In the genomic region with DNA sequence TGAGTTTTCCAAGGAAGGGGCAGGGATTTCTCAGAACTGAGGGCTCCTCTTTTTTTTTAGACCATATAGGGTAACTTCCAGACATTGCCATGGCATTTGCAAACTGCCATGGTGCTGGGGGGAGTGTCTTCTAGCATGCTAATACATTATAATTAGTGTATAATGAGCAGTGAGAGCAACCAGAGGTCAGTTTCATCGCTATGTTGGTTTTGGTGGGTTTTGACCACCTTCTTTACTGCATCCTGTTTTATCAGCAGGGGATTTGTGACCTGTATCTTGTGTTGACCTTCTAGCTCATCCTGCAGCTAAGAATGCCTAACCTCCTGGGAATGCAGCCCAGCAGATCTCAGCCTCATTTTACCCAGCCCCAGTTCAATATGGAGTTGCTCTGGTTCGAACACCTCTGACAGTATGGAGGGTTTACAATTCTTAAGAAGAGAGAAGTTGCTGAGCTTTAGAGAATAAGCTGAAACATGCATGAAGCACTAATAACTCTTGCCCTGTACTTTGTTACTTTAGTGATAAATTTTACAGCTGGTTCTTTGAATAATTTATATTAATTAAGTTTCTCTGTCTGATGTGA, we compare ENCODE assay signal across 28 cellular contexts. TPM values are rescaled to one million over a fixed set of nuclear protein-coding genes. Genes with fewer than 3 reads are reported as not detected.
DNase-seq lines count a peak whose midpoint lies in the region; ATAC-seq and TF ChIP-seq lines count a peak whose summit lies in the region.
"Had no signal": no experiment of that assay in that cellular context is flagged by ENCODE, and none has a peak within 500 bp of the region (broad histone marks: within the 10 kb centered on the region; RNA-seq: fewer than 3 reads in every experiment).

No MANE protein-coding gene starts in this region.

- H3K9me3 Mint-ChIP-seq in Caco-2 (ENCODE audit: unreplicated experiment): no peaks in the 10 kb centered on the region
- no peaks in the 10 kb centered on the region for H3K9me3 Mint-ChIP-seq in dendritic cell treated with granulocyte-macrophage colony-stimulating factor and Interleukin-4, amounts not matched to agents 40 ng/mL and 50 ng/mL, for 4 days
- H3K9me3 Mint-ChIP-seq: natural killer cell had no signal

- H3K27ac ChIP-seq in Karpas-422 (ENCODE audit: low read length): 0 out of 2 replicates have a peak overlapping the region, but pooled peaks have one; percentile 34
- H3K27ac ChIP-seq in spleen: peak overlapping the region in 6 of 8 donors; percentile 37 to 76 (median 60)
- H3K27ac ChIP-seq in gastroesophageal sphincter: no peak overlapping the region
- H3K27ac ChIP-seq: RWPE1, SK-N-MC, VCaP had no signal

- no peak overlapping the region for H3K4me3 ChIP-seq in Caco-2 (ENCODE audit: low read depth, low read length)
- no peak overlapping the region for H3K4me3 ChIP-seq in Karpas-422 (ENCODE audit: low read length)
- no peak overlapping the region for H3K4me3 ChIP-seq in spleen
- H3K4me3 ChIP-seq in gastroesophageal sphincter: no peak overlapping the region
- H3K4me3 ChIP-seq: heart left ventricle, left lung, SK-N-MC had no signal

- TF ChIP-seq POLR2A in spleen (IDR thresholded peaks at IDR 0.05): no peak
- TF ChIP-seq POLR2A in gastroesophageal sphincter (IDR thresholded peaks at IDR 0.05): no peak

- ATAC-seq in gastroesophageal sphincter (no peak), GM21447 (IDR thresholded peaks at IDR 0.05; ENCODE audit: unreplicated experiment) (no peak)
- ATAC-seq: heart left ventricle, natural killer cell had no signal

- H3K27ac Mint-ChIP-seq in Caco-2 (ENCODE audit: unreplicated experiment): peak overlapping the region; percentile 32
- peak overlapping the region; percentile 25 for H3K27ac Mint-ChIP-seq in dendritic cell treated with granulocyte-macrophage colony-stimulating factor and Interleukin-4, amounts not matched to agents 40 ng/mL and 50 ng/mL, for 4 days
- H3K27ac Mint-ChIP-seq: natural killer cell had no signal

- H3K36me3 ChIP-seq in Caco-2 (ENCODE audit: control insufficient read depth, insufficient read depth, low read length): no peaks in the 10 kb centered on the region
- H3K36me3 ChIP-seq in Karpas-422 (ENCODE audit: insufficient read depth, low read length): no peaks in the 10 kb centered on the region
- H3K36me3 ChIP-seq in spleen: no peaks in the 10 kb centered on the region
- H3K36me3 ChIP-seq in gastroesophageal sphincter: no peaks in the 10 kb centered on the region
- H3K36me3 ChIP-seq: heart left ventricle, left lung had no signal

- H3K79me2 ChIP-seq in Karpas-422 (ENCODE audit: low read length): no peaks in the 10 kb centered on the region

- H3K36me3 Mint-ChIP-seq in Caco-2 (ENCODE audit: insufficient read depth, unreplicated experiment): no peaks in the 10 kb centered on the region
- no peaks in the 10 kb centered on the region for H3K36me3 Mint-ChIP-seq in dendritic cell treated with granulocyte-macrophage colony-stimulating factor and Interleukin-4, amounts not matched to agents 40 ng/mL and 50 ng/mL, for 4 days (ENCODE audit: low read depth)
- H3K36me3 Mint-ChIP-seq: natural killer cell had no signal

- no peaks in the 10 kb centered on the region for H3K9me3 ChIP-seq in Caco-2
- no peaks in the 10 kb centered on the region for H3K9me3 ChIP-seq in Karpas-422 (ENCODE audit: low read length)
- no peaks in the 10 kb centered on the region for H3K9me3 ChIP-seq in spleen
- no peaks in the 10 kb centered on the region for H3K9me3 ChIP-seq in gastroesophageal sphincter
- H3K9me3 ChIP-seq: heart left ventricle, left lung had no signal

- intact Hi-C loops in Caco-2 (cut with micrococcal nuclease; ENCODE audit: unreplicated experiment): loop anchor here (1.0 kb wide), 1 partner anchor 7 kb away; no protein-coding TSS in a partner anchor
- intact Hi-C loops in dendritic cell treated with granulocyte-macrophage colony-stimulating factor and Interleukin-4, amounts not matched to agents 40 ng/mL and 50 ng/mL, for 4 days (cut with micrococcal nuclease): loop anchor here (5.0 kb wide), 1 partner anchor 39 kb away; no protein-coding TSS in a partner anchor
- intact Hi-C loops in spleen (cut with DNase I; ENCODE audit: low total_unique reads): no loop called here

- no peak overlapping the region for H3K4me3 Mint-ChIP-seq in Caco-2 (ENCODE audit: unreplicated experiment)
- H3K4me3 Mint-ChIP-seq in dendritic cell treated with granulocyte-macrophage colony-stimulating factor and Interleukin-4, amounts not matched to agents 40 ng/mL and 50 ng/mL, for 4 days: no peak overlapping the region
- H3K4me3 Mint-ChIP-seq: CD4-positive, alpha-beta memory T cell; natural killer cell had no signal

- TF ChIP-seq CTCF in Caco-2 (IDR thresholded peaks at IDR 0.05; ENCODE audit: insufficient read depth in 1 of 2, low read depth in 1 of 2, low read length in 1 of 2, severe bottlenecking in 1 of 2, unreplicated experiment in 1 of 2) (no peak), spleen (IDR thresholded peaks at IDR 0.05 in 8 of 11, conservative IDR thresholded peaks at IDR 0.05 in 3 of 11) (no peak), gastroesophageal sphincter (IDR thresholded peaks at IDR 0.05) (no peak)

- POLR2A ChIA-PET in Caco-2 (lab: Charles Lee): no interaction called here

- no TSS peak for BruUV-seq in Caco-2 (replicated peaks; lab: Mats Ljungman, UMichigan)

- CTCF ChIA-PET in Caco-2 (lab: Charles Lee): no interaction called here

- DNase-seq in Caco-2 (no peak), Karpas-422 (no peak), spleen (no peak), T-helper 2 cell (no peak)
- DNase-seq: activated CD4-positive, alpha-beta T cell treated with anti-CD3 and anti-CD28 coated beads, Interleukin-2, amount 50 U/mL, for 4 hours; activated gamma-delta T cell; CD4-positive, alpha-beta memory T cell; effector memory CD4-positive, alpha-beta T cell; erythroblast; GOT3; heart left ventricle; KBM-7; left lung; natural killer cell; NCI-H1436 treated with DMSO at 0.1 percent for 48 hours; NCI-H524; stimulated activated CD4-positive, alpha-beta T cell treated with anti-CD3 and anti-CD28 coated beads, Interleukin-4, amount 100 ng/mL, for 1 hour; stimulated activated naive CD4-positive, alpha-beta T cell treated with Interleukin-2 at 50 U/mL for 16 hours had no signal

- no peaks in the 10 kb centered on the region for H3K27me3 Mint-ChIP-seq in Caco-2 (ENCODE audit: insufficient read depth, unreplicated experiment)
- H3K27me3 Mint-ChIP-seq in dendritic cell treated with granulocyte-macrophage colony-stimulating factor and Interleukin-4, amounts not matched to agents 40 ng/mL and 50 ng/mL, for 4 days: peaks cover 3% of the 10 kb centered on the region
- H3K27me3 Mint-ChIP-seq: CD4-positive, alpha-beta memory T cell had no signal

- no peaks in the 10 kb centered on the region for H3K9me2 ChIP-seq in Karpas-422 (replicated peaks; ENCODE audit: insufficient read depth, low read length)

- H3K4me1 ChIP-seq in Caco-2 (peaks cover 33% of the 10 kb centered on the region), Karpas-422 (ENCODE audit: low read length) (peaks cover 18% of the 10 kb centered on the region), spleen (peaks cover 11 to 28% (median 25%) of the 10 kb centered on the region in 6 donors), gastroesophageal sphincter (peaks cover 0 to 9% (median 0%) of the 10 kb centered on the region in 3 donors)

- H3K9ac ChIP-seq in Karpas-422 (ENCODE audit: low read length): no peak overlapping the region

- TF ChIP-seq EP300 in gastroesophageal sphincter (IDR thresholded peaks at IDR 0.05): no peak

- H4K20me1 ChIP-seq in Karpas-422 (ENCODE audit: insufficient read depth, low read depth, low read length): no peaks in the 10 kb centered on the region

- H2AFZ ChIP-seq in Karpas-422 (ENCODE audit: low read length): no peak overlapping the region; the same call in 1 of the 2 replicates

- H3K4me1 Mint-ChIP-seq in Caco-2 (ENCODE audit: low read depth, unreplicated experiment): peaks cover 49% of the 10 kb centered on the region
- peaks cover 33% of the 10 kb centered on the region for H3K4me1 Mint-ChIP-seq in dendritic cell treated with granulocyte-macrophage colony-stimulating factor and Interleukin-4, amounts not matched to agents 40 ng/mL and 50 ng/mL, for 4 days (ENCODE audit: low read depth)
- H3K4me1 Mint-ChIP-seq: natural killer cell had no signal

- H3K4me2 ChIP-seq in Karpas-422 (ENCODE audit: low read depth, low read length, poor library complexity, severe bottlenecking): peak overlapping the region; percentile 7

- H3K27me3 ChIP-seq in Caco-2 (replicated peaks; ENCODE audit: control insufficient read depth, insufficient read depth, low read length): no peaks in the 10 kb centered on the region
- H3K27me3 ChIP-seq in Karpas-422 (ENCODE audit: low read length): no peaks in the 10 kb centered on the region
- no peaks in the 10 kb centered on the region for H3K27me3 ChIP-seq in spleen (replicated peaks in 1 of 7)
- H3K27me3 ChIP-seq in gastroesophageal sphincter: no peaks in the 10 kb centered on the region
- H3K27me3 ChIP-seq: heart left ventricle, left lung had no signal

- 87 to 99% (median 90%) methylated on average over 2 of the region's 2 CpGs for WGBS in spleen, 5 donors
- 93 to 100% methylated on average over 1 to 2 of the region's 2 CpGs for WGBS in gastroesophageal sphincter (ENCODE audit: low coverage in 1 of 2), 2 donors

RNA-seq across cellular contexts. Expression of a gene that starts 31.6 kb away (rescaled TPM):
- total RNA-seq in Caco-2 (2022) (7.1 and 9.9 TPM in 2 replicates), spleen (10 to 100 TPM; 14.4 to 33.5 (median 18.0) TPM), gastroesophageal sphincter (10 to 100 TPM in 1 of 4 donors, 1 to 10 TPM in 1, under 1 TPM in 2; 0.66 to 10.1 (median 0.99) TPM)
- total RNA-seq in Karpas-422 (2014; rRNA removed; shearing (Covaris generic); ENCODE audit: low replicate concordance): 0.56 and 3.5 TPM in 2 replicates
- 1 to 10 TPM; 1.5 to 2.6 (median 2.1) TPM for polyA plus RNA-seq in spleen
- total RNA-seq: osteocyte had no signal

RNA-seq across cellular contexts. Expression of a gene that starts 53.9 kb away (rescaled TPM):
- total RNA-seq in Caco-2 (2022) (1.1 and 1.3 TPM in 2 replicates), spleen (not detected), gastroesophageal sphincter (1 to 10 TPM in 1 of 4 donors, not detected in 3; 6.5 TPM)
- not detected in 2 replicates for total RNA-seq in Karpas-422 (2014; rRNA removed; shearing (Covaris generic); ENCODE audit: low replicate concordance)
- polyA plus RNA-seq in spleen: under 1 TPM; 0.11 to 0.19 (median 0.12) TPM
- total RNA-seq: CD4-positive, alpha-beta memory T cell; fibroblast of villous mesenchyme; heart left ventricle; natural killer cell; osteocyte; renal cortical epithelial cell; T-helper 2 cell treated with Interferon-gamma antibody and Interleukin-4, amounts not matched to agents 100 ng/mL and 5 ng/mL, for 36 hours had no signal
- polyA plus RNA-seq: CD4-positive, alpha-beta memory T cell; heart left ventricle had no signal

Comparison
In these comparisons a context has a peak if more than half of its experiments do, and no peak if none do; other contexts are left out.
1. H3K27ac ChIP-seq: peak in Karpas-422 (single experiment) and spleen (6 of 8); none in gastroesophageal sphincter (0 of 4).